In genomic region chr2:240293126-240293864, GRCh38 we compare ENCODE assay signal across 10 cellular contexts.
"Had no signal": no experiment of that assay in that cellular context is flagged by ENCODE, and none has a peak within 500 bp of the region (broad histone marks: within the 10 kb centered on the region; RNA-seq: fewer than 3 reads in every experiment).

No MANE protein-coding gene starts in this region.

- H3K9me3 ChIP-seq: ascending aorta, suprapubic skin had no signal

- H3K27ac ChIP-seq: ascending aorta, cardiac muscle cell, foreskin keratinocyte, suprapubic skin had no signal

- DNase-seq: activated B cell treated with CpG ODN at 0.5 μM for 24 hours; activated naive CD8-positive, alpha-beta T cell treated with anti-CD3 and anti-CD28 coated beads, Interleukin-2, amount 50 U/mL, for 24 hours; activated T-cell treated with anti-CD3 and anti-CD28 coated beads, Interleukin-2, amount 50 U/mL, for 48 hours; foreskin keratinocyte; stimulated activated CD4-positive, alpha-beta T cell treated with anti-CD3 and anti-CD28 coated beads, Interleukin-12 subunit alpha, Interleukin-12 subunit beta, amount 100 ng/mL, for 4 hours; stimulated activated naive CD4-positive, alpha-beta T cell; T-helper 2 cell had no signal

- ATAC-seq: activated naive CD8-positive, alpha-beta T cell treated with anti-CD3 and anti-CD28 coated beads, Interleukin-2, amount 50 U/mL, for 24 hours; foreskin keratinocyte had no signal

- H3K4me3 ChIP-seq: ascending aorta, cardiac muscle cell, suprapubic skin had no signal

- H3K36me3 ChIP-seq: ascending aorta, cardiac muscle cell, suprapubic skin had no signal

- H3K27me3 ChIP-seq: ascending aorta, cardiac muscle cell, suprapubic skin had no signal

- H3K4me1 ChIP-seq: ascending aorta, foreskin keratinocyte, suprapubic skin had no signal
